In the genomic region with DNA sequence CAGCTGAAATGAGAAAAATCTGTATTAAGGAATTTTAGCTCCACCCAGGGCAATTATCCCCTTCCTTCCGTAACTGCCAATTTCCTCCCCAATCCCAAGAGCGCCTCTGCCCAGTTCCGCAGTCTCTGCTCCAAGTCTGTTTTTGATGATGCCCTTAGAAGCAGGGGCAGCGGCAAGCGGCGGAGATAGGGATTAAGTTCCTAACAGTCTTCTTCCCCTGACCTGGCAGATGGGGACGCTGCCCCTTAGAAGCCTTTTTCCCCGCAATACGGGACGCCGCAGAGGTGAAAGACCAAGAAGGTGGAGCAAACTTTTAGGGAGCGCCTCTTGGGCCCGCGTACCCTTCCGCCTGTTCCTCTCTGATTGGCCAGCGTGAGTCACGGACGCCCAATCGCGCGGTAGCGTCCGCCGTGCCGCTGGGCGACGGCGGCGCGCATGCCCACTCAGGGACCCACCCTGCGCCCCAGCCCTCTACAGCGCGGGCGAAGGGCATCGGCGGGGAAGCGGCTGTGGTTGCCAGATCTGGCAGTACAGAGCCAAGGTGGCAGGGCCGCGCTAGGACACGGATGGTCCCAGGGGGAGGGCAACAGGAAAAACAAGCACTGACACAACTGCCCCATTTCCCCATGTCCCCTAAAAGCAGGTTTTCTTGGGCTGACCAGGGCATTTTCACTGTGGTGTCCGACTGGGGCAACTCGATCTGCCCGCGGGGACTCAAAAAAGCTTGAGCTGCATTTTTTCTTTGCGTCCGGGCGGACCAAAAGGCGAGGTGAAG, we compare ENCODE assay signal across 8 cellular contexts. TPM values are rescaled to one million over a fixed set of nuclear protein-coding genes. Genes with fewer than 3 reads are reported as not detected.
DNase-seq lines count a peak whose midpoint lies in the region; ATAC-seq and TF ChIP-seq lines count a peak whose summit lies in the region.

No MANE protein-coding gene starts in this region.

- no peaks in the 10 kb centered on the region for H3K9me3 ChIP-seq in left lung

- peaks cover 12 to 14% of the 10 kb centered on the region in 2 donors for H3K4me1 ChIP-seq in left lung

- no peaks in the 10 kb centered on the region for H3K36me3 ChIP-seq in left lung

- intact Hi-C loops in left lung (cut with DNase I): no loop called here

- TF ChIP-seq CTCF in C4-2B (conservative IDR thresholded peaks at IDR 0.05) (no peak), left lung (IDR thresholded peaks at IDR 0.05) (no peak)

- DNase-seq in NCI-H69 (lab: John Stamatoyannopoulos, UW): peak; percentile 99
- DNase-seq in activated CD4-positive, alpha-beta T cell treated with anti-CD3 and anti-CD28 coated beads, Interleukin-2, amount 50 U/mL, for 1 hour: peak; percentile 80
- DNase-seq in dermis blood vessel endothelial cell: peak; percentile 95
- DNase-seq in left lung: peak; percentile 93 to 96
- peak; percentile 79 to 82 for DNase-seq in stimulated activated CD4-positive, alpha-beta T cell treated with anti-CD3 and anti-CD28 coated beads, Interleukin-2, amount 100 ng/mL, for 48 hours

- peak; percentile 62 for ATAC-seq in GM19372 (IDR thresholded peaks at IDR 0.05; ENCODE audit: low read depth, unreplicated experiment)
- ATAC-seq in HG03521 (IDR thresholded peaks at IDR 0.05; ENCODE audit: unreplicated experiment): peak; percentile 62
- ATAC-seq in left lung: peak; percentile 91

- H3K27me3 ChIP-seq in left lung: no peaks in the 10 kb centered on the region

- peak overlapping the region; percentile 95 for H3K27ac ChIP-seq in C4-2B
- H3K27ac ChIP-seq in left lung: peak overlapping the region; percentile 94 to 97

- H3K4me3 ChIP-seq in left lung: peak overlapping the region; percentile 47 to 50

RNA-seq across cellular contexts. Expression of gene TDRD3, which starts 0.8 kb away (rescaled TPM):
- total RNA-seq in dermis blood vessel endothelial cell (12.5 and 17.4 TPM in 2 replicates), left lung (10 to 100 TPM; 18.2 to 21.0 TPM)

Comparison
In these comparisons a context has a peak if more than half of its experiments do, and no peak if none do; other contexts are left out.
1. Peak in every context shown above with its lines: DNase-seq, ATAC-seq, H3K4me3 ChIP-seq and H3K27ac ChIP-seq.